ENCODE assay signal across 14 cellular contexts in the genomic region with DNA sequence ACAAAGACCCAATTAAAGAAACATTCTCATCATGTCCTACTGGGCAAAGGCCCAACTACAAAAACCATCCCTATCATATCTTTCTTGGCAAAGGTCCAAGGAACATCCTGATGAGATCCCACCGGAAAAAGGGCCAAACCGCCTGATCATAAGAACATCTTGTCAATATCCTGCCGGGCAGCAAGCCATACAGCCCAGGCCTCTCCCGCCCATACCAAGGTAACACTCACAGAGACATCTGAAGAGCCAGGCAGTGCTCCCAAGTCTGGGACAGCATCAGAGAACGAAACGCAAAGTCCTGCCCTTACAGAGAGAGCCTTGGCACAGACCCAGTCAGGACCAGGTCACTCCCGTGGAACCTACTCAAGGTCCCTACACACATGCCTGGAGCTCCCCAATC. TPM values are rescaled to one million over a fixed set of nuclear protein-coding genes. Genes with fewer than 3 reads are reported as not detected.
DNase-seq lines count a peak whose midpoint lies in the region; ATAC-seq and TF ChIP-seq lines count a peak whose summit lies in the region.
"Had no signal": no experiment of that assay in that cellular context is flagged by ENCODE, and none has a peak within 500 bp of the region (broad histone marks: within the 10 kb centered on the region; RNA-seq: fewer than 3 reads in every experiment).

No MANE protein-coding gene starts in this region.

- H4K5ac ChIP-seq in IMR-90 (ENCODE audit: low read depth, low read length): no peak overlapping the region

- in situ Hi-C loops in IMR-90 (cut with MboI; ENCODE audit: low sequenced_read_pairs) (no loop called here), G401 (cut with HindIII; ENCODE audit: low sequenced_read_pairs) (no loop called here)

- peak overlapping the region in 3 of 4 donors; percentile 17 to 96 (median 52) for H3K4me3 Mint-ChIP-seq in CD4-positive, CD25-positive, alpha-beta regulatory T cell
- H3K4me3 Mint-ChIP-seq in endodermal cell (peak overlapping the region; percentile 22), nephron progenitor cell (no peak overlapping the region)

- H3K4me3 ChIP-seq in CD4-positive, CD25-positive, alpha-beta regulatory T cell (ENCODE audit: low read depth, low read length): no peak overlapping the region
- H3K4me3 ChIP-seq in IMR-90 (ENCODE audit: insufficient read depth, low read depth, low read length) (no peak overlapping the region), endodermal cell (ENCODE audit: low read length) (no peak overlapping the region), gastroesophageal sphincter (no peak overlapping the region)

- H3K4me1 ChIP-seq in CD4-positive, CD25-positive, alpha-beta regulatory T cell (ENCODE audit: control insufficient read depth, insufficient read depth, low read length, poor library complexity, severe bottlenecking): peaks cover 18% of the 10 kb centered on the region
- peaks cover 3% of the 10 kb centered on the region; the same call in 1 of the 2 replicates for H3K4me1 ChIP-seq in IMR-90 (ENCODE audit: control insufficient read depth, insufficient read depth, low read length)
- H3K4me1 ChIP-seq in endodermal cell (ENCODE audit: control insufficient read depth, insufficient read depth, low read length): no peaks in the 10 kb centered on the region
- H3K4me1 ChIP-seq in gastroesophageal sphincter: peaks cover 0 to 18% (median 6%) of the 10 kb centered on the region in 3 donors

- H3K27me3 Mint-ChIP-seq in CD4-positive, CD25-positive, alpha-beta regulatory T cell: peaks cover 8% of the 10 kb centered on the region
- H3K27me3 Mint-ChIP-seq in endodermal cell (ENCODE audit: insufficient read depth) (no peaks in the 10 kb centered on the region), nephron progenitor cell (ENCODE audit: low read depth, poor library complexity) (peaks cover 15% of the 10 kb centered on the region)

- 87% methylated on average over 4 of the region's 7 CpGs; no CpG with 5 or more reads in 1 of the 2 experiments for WGBS in IMR-90 (ENCODE audit: extremely low coverage in 2 of 2, insufficient read length in 1 of 2), 2 experiments
- WGBS in endodermal cell (ENCODE audit: insufficient coverage in 1 of 2, insufficient read length in 1 of 2), 2 experiments: 91% methylated on average over 7 of the region's 7 CpGs; no CpG with 5 or more reads in 1 of the 2 experiments
- WGBS in gastroesophageal sphincter (ENCODE audit: low coverage in 1 of 2), 2 donors: no CpG with 5 or more reads among the region's 7 CpGs

- no peak overlapping the region for H3K4ac ChIP-seq in IMR-90 (ENCODE audit: low read depth, low read length)

- H3K27ac ChIP-seq in CD4-positive, CD25-positive, alpha-beta regulatory T cell (ENCODE audit: insufficient read depth, low read length, poor library complexity, severe bottlenecking): no peak overlapping the region
- H3K27ac ChIP-seq in IMR-90 (ENCODE audit: insufficient read depth, low read length): no peak overlapping the region
- no peak overlapping the region for H3K27ac ChIP-seq in endodermal cell (ENCODE audit: low read depth, low read length)
- H3K27ac ChIP-seq in gastroesophageal sphincter: peak overlapping the region in 2 of 4 donors; percentile 3 to 90

- no peak for TF ChIP-seq EP300 in gastroesophageal sphincter (IDR thresholded peaks at IDR 0.05)

- H2BK15ac ChIP-seq in IMR-90 (ENCODE audit: low read depth, low read length): no peak overlapping the region

- H4K8ac ChIP-seq in IMR-90 (ENCODE audit: low read depth in 2 of 2, low read length in 2 of 2): no peak overlapping the region

- H2BK20ac ChIP-seq in IMR-90 (ENCODE audit: low read depth, low read length): no peak overlapping the region

- H3K4me1 Mint-ChIP-seq in CD4-positive, CD25-positive, alpha-beta regulatory T cell: peaks cover 7 to 23% (median 15%) of the 10 kb centered on the region in 4 donors
- H3K4me1 Mint-ChIP-seq in endodermal cell (peaks cover 6% of the 10 kb centered on the region), nephron progenitor cell (peaks cover 20% of the 10 kb centered on the region)

- DNase-seq in CD4-positive, CD25-positive, alpha-beta regulatory T cell: no peak
- DNase-seq in IMR-90: no peak
- DNase-seq in endodermal cell: no peak
- no peak for DNase-seq in nephron progenitor cell
- DNase-seq in OCI-M2 (lab: John Stamatoyannopoulos, UW; ENCODE audit: unreplicated experiment): no peak
- DNase-seq in SK-N-DZ (ENCODE audit: low spot score): no peak
- DNase-seq in G401 (ENCODE audit: low spot score): no peak
- DNase-seq: GOT3; midbrain; retina; stimulated activated naive CD4-positive, alpha-beta T cell treated with Interleukin-2 at 50 U/mL for 16 hours had no signal

- no TSS peak for BruUV-seq in IMR-90 (replicated peaks; lab: Mats Ljungman, UMichigan)

- no peak overlapping the region for H2BK120ac ChIP-seq in IMR-90 (ENCODE audit: low read depth, low read length)

- TF ChIP-seq CTCF in IMR-90 (conservative IDR thresholded peaks at IDR 0.05; ENCODE audit: low read depth, low read length) (no peak), endodermal cell (conservative IDR thresholded peaks at IDR 0.05) (no peak), nephron progenitor cell (IDR thresholded peaks at IDR 0.05) (no peak), gastroesophageal sphincter (IDR thresholded peaks at IDR 0.05) (no peak)

- H3K9ac ChIP-seq in IMR-90 (ENCODE audit: low read depth, low read length): no peak overlapping the region
- H3K9ac ChIP-seq in endodermal cell (ENCODE audit: extremely low read depth, low read length, poor library complexity, severe bottlenecking): no peak overlapping the region

- H3K18ac ChIP-seq in IMR-90 (ENCODE audit: low read depth, low read length): no peak overlapping the region

- no peak overlapping the region for H4K91ac ChIP-seq in IMR-90 (ENCODE audit: insufficient read depth, low read depth, low read length)

- no peaks in the 10 kb centered on the region for H4K20me1 ChIP-seq in IMR-90 (ENCODE audit: insufficient read depth, low read length)
- H4K20me1 ChIP-seq: BLaER1 treated with 17β-estradiol and CSF1 and Interleukin-3, amounts not matched to agents 10 nM and 100 nM had no signal

- CTCF ChIA-PET in IMR-90 (lab: Yijun Ruan, JAX): no interaction called here

- no peak overlapping the region for H3K23ac ChIP-seq in IMR-90 (ENCODE audit: low read depth, low read length)

- H3K27ac Mint-ChIP-seq in CD4-positive, CD25-positive, alpha-beta regulatory T cell: no peak overlapping the region
- H3K27ac Mint-ChIP-seq in endodermal cell (peak overlapping the region; percentile 16), nephron progenitor cell (peak overlapping the region; percentile 44)

- H3K9me3 Mint-ChIP-seq in CD4-positive, CD25-positive, alpha-beta regulatory T cell: peaks cover 0 to 19% (median 5%) of the 10 kb centered on the region in 7 donors
- H3K9me3 Mint-ChIP-seq in endodermal cell (peaks cover 9% of the 10 kb centered on the region), nephron progenitor cell (peaks cover 37% of the 10 kb centered on the region)

- POLR2A ChIA-PET in IMR-90 (lab: Charles Lee; ENCODE audit: unreplicated experiment): no interaction called here

- ATAC-seq in CD4-positive, CD25-positive, alpha-beta regulatory T cell (ENCODE audit: low read depth in 2 of 2): no peak
- no peak for ATAC-seq in IMR-90 (ENCODE audit: low read depth)
- no peak for ATAC-seq in gastroesophageal sphincter
- ATAC-seq: activated naive CD4-positive, alpha-beta T cell treated with anti-CD3 and anti-CD28 coated beads, Interleukin-2, amount 50 U/mL, for 72 hours had no signal

- dilution Hi-C loops in IMR-90 (cut with HindIII; ENCODE audit: low sequenced_read_pairs, unreplicated experiment): no loop called here

- H3K36me3 Mint-ChIP-seq in CD4-positive, CD25-positive, alpha-beta regulatory T cell: peaks cover 14% of the 10 kb centered on the region
- peaks cover 26% of the 10 kb centered on the region for H3K36me3 Mint-ChIP-seq in endodermal cell (ENCODE audit: low read depth)
- H3K36me3 Mint-ChIP-seq in nephron progenitor cell (ENCODE audit: low read depth): peaks cover 44% of the 10 kb centered on the region

- H3K36me3 ChIP-seq in CD4-positive, CD25-positive, alpha-beta regulatory T cell (ENCODE audit: control insufficient read depth, insufficient read depth, low read length): no peaks in the 10 kb centered on the region
- H3K36me3 ChIP-seq in IMR-90 (ENCODE audit: control insufficient read depth, insufficient read depth, low read length) (no peaks in the 10 kb centered on the region), endodermal cell (ENCODE audit: control insufficient read depth, insufficient read depth, low read length) (peaks cover 12% of the 10 kb centered on the region), gastroesophageal sphincter (no peaks in the 10 kb centered on the region)

- H3K14ac ChIP-seq in IMR-90 (replicated peaks; ENCODE audit: low read depth, low read length): no peak overlapping the region

- no peak overlapping the region for H3K56ac ChIP-seq in IMR-90 (ENCODE audit: extremely low read depth, insufficient read depth, low read length)

- no peak for TF ChIP-seq RAD21 in IMR-90 (IDR thresholded peaks at IDR 0.05; ENCODE audit: low read length)

- H3K4me2 ChIP-seq in IMR-90 (ENCODE audit: low read depth, low read length): no peak overlapping the region

- peak overlapping the region; percentile 63 for H2AK9ac ChIP-seq in IMR-90 (replicated peaks; ENCODE audit: low read depth, low read length, poor library complexity)

- intact Hi-C loops in IMR-90 (cut with micrococcal nuclease): no loop called here

- H2AFZ ChIP-seq in IMR-90 (replicated peaks; ENCODE audit: low read length, poor library complexity): peak overlapping the region; percentile 51

- H2BK5ac ChIP-seq in IMR-90 (ENCODE audit: low read depth, low read length, poor library complexity, severe bottlenecking): no peak overlapping the region

- peaks cover 7% of the 10 kb centered on the region in 2 experiments for H3K79me1 ChIP-seq in IMR-90 (ENCODE audit: low read depth in 1 of 2, low read length in 2 of 2)

- H3K9me1 ChIP-seq in IMR-90 (ENCODE audit: insufficient read depth, low read length): 0 out of 2 replicates have a peak, but pooled peaks cover 4% of the 10 kb centered on the region

- no peaks in the 10 kb centered on the region for H3K9me3 ChIP-seq in CD4-positive, CD25-positive, alpha-beta regulatory T cell (ENCODE audit: control insufficient read depth in 2 of 2, low read length in 2 of 2)
- H3K9me3 ChIP-seq in IMR-90 (ENCODE audit: control insufficient read depth, insufficient read depth, low read length): no peaks in the 10 kb centered on the region; the same call in 1 of the 2 replicates
- peaks cover 4% of the 10 kb centered on the region for H3K9me3 ChIP-seq in endodermal cell (ENCODE audit: control insufficient read depth, low read length)
- H3K9me3 ChIP-seq in gastroesophageal sphincter: no peaks in the 10 kb centered on the region

- no peak overlapping the region; the same call in 1 of the 2 replicates for H2AK5ac ChIP-seq in IMR-90 (ENCODE audit: low read depth, low read length)

- TF ChIP-seq POLR2A in IMR-90 (IDR thresholded peaks at IDR 0.05; ENCODE audit: low read depth, low read length): no peak
- TF ChIP-seq POLR2A in gastroesophageal sphincter (IDR thresholded peaks at IDR 0.05): no peak

- no peaks in the 10 kb centered on the region for H3K27me3 ChIP-seq in CD4-positive, CD25-positive, alpha-beta regulatory T cell (ENCODE audit: control insufficient read depth, insufficient read depth, low read length)
- H3K27me3 ChIP-seq in IMR-90 (ENCODE audit: control insufficient read depth, insufficient read depth, low read length): no peaks in the 10 kb centered on the region
- no peaks in the 10 kb centered on the region for H3K27me3 ChIP-seq in endodermal cell (ENCODE audit: control insufficient read depth, insufficient read depth, low read length, poor library complexity, severe bottlenecking)
- no peaks in the 10 kb centered on the region for H3K27me3 ChIP-seq in gastroesophageal sphincter
- H3K27me3 ChIP-seq: BLaER1 treated with 17β-estradiol and CSF1 and Interleukin-3, amounts not matched to agents 10 nM and 100 nM had no signal

RNA-seq across cellular contexts. Expression of a gene that starts 18.5 kb away (rescaled TPM):
- total RNA-seq in CD4-positive, CD25-positive, alpha-beta regulatory T cell: 504 TPM
- 10 to 100 TPM; 27.9 to 46.7 (median 38.3) TPM for polyA plus RNA-seq in CD4-positive, CD25-positive, alpha-beta regulatory T cell
- total RNA-seq in IMR-90 (2012; rRNA removed) (11.1 and 12.2 TPM in 2 replicates), endodermal cell (10 to 100 TPM; 32.1 to 50.1 TPM), gastroesophageal sphincter (10 to 100 TPM; 23.9 to 29.2 (median 26.1) TPM)
- polyA plus RNA-seq in IMR-90 (2012; rRNA removed): 5.4 and 6.6 TPM in 2 replicates
- polyA plus RNA-seq in IMR-90 (2012; cell fraction: cytosol; rRNA removed): 2.5 and 2.6 TPM in 2 replicates
- 19.3 and 55.4 TPM in 2 replicates for polyA plus RNA-seq in IMR-90 (2012; cell fraction: nucleus; rRNA removed; ENCODE audit: low replicate concordance)
- polyA plus RNA-seq in endodermal cell (2013, experiment 1 of 2): 30.6 TPM
- 30.5 TPM for polyA plus RNA-seq in endodermal cell (2013, experiment 2 of 2)
- 17.5 and 21.5 TPM in 2 replicates for polyA plus RNA-seq in SK-N-DZ (2014; cell fraction: cytosol; rRNA removed)
- polyA plus RNA-seq in SK-N-DZ (2014; cell fraction: nucleus; rRNA removed): 36.6 and 47.3 TPM in 2 replicates
- total RNA-seq in G401 (2014; rRNA removed; shearing (Covaris generic)): 4.2 and 10.6 TPM in 2 replicates

RNA-seq across cellular contexts. Expression of a gene that starts 51.9 kb away (rescaled TPM):
- total RNA-seq in CD4-positive, CD25-positive, alpha-beta regulatory T cell: 2.4 TPM
- polyA plus RNA-seq in CD4-positive, CD25-positive, alpha-beta regulatory T cell: 1 to 10 TPM; 1.7 to 4.2 (median 2.7) TPM
- total RNA-seq in IMR-90 (2012; rRNA removed) (3.4 and 6.1 TPM in 2 replicates), endodermal cell (10 to 100 TPM; 38.7 to 58.5 TPM), gastroesophageal sphincter (1 to 10 TPM; 2.4 to 3.4 (median 2.7) TPM)
- 0.40 and 0.82 TPM in 2 replicates for polyA plus RNA-seq in IMR-90 (2012; rRNA removed)
- polyA plus RNA-seq in IMR-90 (2012; cell fraction: cytosol; rRNA removed): 0.13 and 0.23 TPM in 2 replicates
- 0.08 and 0.45 TPM in 2 replicates for polyA plus RNA-seq in IMR-90 (2012; cell fraction: nucleus; rRNA removed; ENCODE audit: low replicate concordance)
- 15.1 TPM for polyA plus RNA-seq in endodermal cell (2013, experiment 1 of 2)
- polyA plus RNA-seq in endodermal cell (2013, experiment 2 of 2): 13.5 TPM
- 1.1 and 1.4 TPM in 2 replicates for polyA plus RNA-seq in SK-N-DZ (2014; cell fraction: cytosol; rRNA removed)
- polyA plus RNA-seq in SK-N-DZ (2014; cell fraction: nucleus; rRNA removed): 0.40 and 1.5 TPM in 2 replicates
- total RNA-seq in G401 (2014; rRNA removed; shearing (Covaris generic)): 0.37 and 0.75 TPM in 2 replicates

Comparison
In these comparisons a context has a peak if more than half of its experiments do, and no peak if none do; other contexts are left out.
1. H3K27ac Mint-ChIP-seq: peak in endodermal cell (single experiment) and nephron progenitor cell (single experiment); none in CD4-positive, CD25-positive, alpha-beta regulatory T cell (0 of 3).